Comparison of ENCODE assay signal across 11 cellular contexts in genomic region chr3:177451940-177452484, GRCh38.
DNase-seq lines count a peak whose midpoint lies in the region; ATAC-seq and TF ChIP-seq lines count a peak whose summit lies in the region.
"Had no signal": no experiment of that assay in that cellular context is flagged by ENCODE, and none has a peak within 500 bp of the region (broad histone marks: within the 10 kb centered on the region; RNA-seq: fewer than 3 reads in every experiment).

No MANE protein-coding gene starts in this region.

- peak overlapping the region; percentile 60 to 65 for H3K9ac ChIP-seq in stomach smooth muscle (ENCODE audit: low read length in 2 of 2)

- H3K27me3 ChIP-seq in breast epithelium (no peaks in the 10 kb centered on the region), stomach smooth muscle (ENCODE audit: control insufficient read depth in 1 of 2, insufficient read depth in 2 of 2, low read length in 2 of 2) (no peaks in the 10 kb centered on the region)
- H3K27me3 ChIP-seq: tibial nerve had no signal

- TF ChIP-seq CTCF in breast epithelium (IDR thresholded peaks at IDR 0.05) = no peak

- H3K27ac ChIP-seq in breast epithelium = peak overlapping the region; percentile 70 to 73
- peak overlapping the region; percentile 81 for H3K27ac ChIP-seq in stomach smooth muscle (ENCODE audit: low read length)
- H3K27ac ChIP-seq: WERI-Rb-1 had no signal

- no peaks in the 10 kb centered on the region for H3K36me3 ChIP-seq in breast epithelium
- H3K36me3 ChIP-seq in stomach smooth muscle (ENCODE audit: control insufficient read depth in 2 of 2, insufficient read depth in 2 of 2, low read length in 2 of 2) = no peaks in the 10 kb centered on the region
- H3K36me3 ChIP-seq: tibial nerve, WERI-Rb-1 had no signal

- peak; percentile 61 for DNase-seq in LHCN-M2 (ENCODE audit: low read depth)
- DNase-seq in breast epithelium (ENCODE audit: low spot score in 2 of 2) = no peak
- peak; percentile 63 for DNase-seq in inferior parietal cortex (ENCODE audit: extremely low spot score)
- DNase-seq in DMS79 treated with DMSO at 0.1 percent for 48 hours (lab: John Stamatoyannopoulos, UW) = no peak
- DNase-seq in LoVo (ENCODE audit: low spot score) = no peak
- DNase-seq: NCI-H1694 treated with DMSO at 0.1 percent for 48 hours; stimulated activated CD4-positive, alpha-beta T cell treated with anti-CD3 and anti-CD28 coated beads, Interleukin-15, amount 100 ng/mL, for 24 hours; WERI-Rb-1 had no signal

- H3K4me3 ChIP-seq in breast epithelium (no peak overlapping the region), stomach smooth muscle (ENCODE audit: low read length in 2 of 2) (peak overlapping the region; percentile 1 to 49)
- H3K4me3 ChIP-seq: tibial nerve had no signal

- ATAC-seq in GM19463 (IDR thresholded peaks at IDR 0.05; ENCODE audit: unreplicated experiment) = no peak

- intact Hi-C loops in breast epithelium (cut with DNase I; ENCODE audit: low total_unique reads) = no loop called here

- TF ChIP-seq POLR2A in breast epithelium (IDR thresholded peaks at IDR 0.05) = no peak

- H3K9me3 ChIP-seq in breast epithelium (no peaks in the 10 kb centered on the region), stomach smooth muscle (ENCODE audit: control insufficient read depth in 2 of 2, low read length in 2 of 2) (peaks cover 0 to under 1% of the 10 kb centered on the region in 2 donors)
- H3K9me3 ChIP-seq: tibial nerve had no signal

- H3K4me1 ChIP-seq in breast epithelium = peaks cover 0 to 4% of the 10 kb centered on the region in 2 donors
- peaks cover 26% of the 10 kb centered on the region for H3K4me1 ChIP-seq in stomach smooth muscle (ENCODE audit: control insufficient read depth, insufficient read depth, low read length)

Comparison
In these comparisons a context has a peak if more than half of its experiments do, and no peak if none do; other contexts are left out.
1. DNase-seq: peak in LHCN-M2 (single experiment) and inferior parietal cortex (single experiment); none in breast epithelium (0 of 2), DMS79 treated with DMSO at 0.1 percent for 48 hours (single experiment) and LoVo (single experiment).
2. H3K4me3 ChIP-seq: peak in stomach smooth muscle (2 of 2); none in breast epithelium (0 of 3).